8 cellular contexts compared by ENCODE assay signal in the genomic region with DNA sequence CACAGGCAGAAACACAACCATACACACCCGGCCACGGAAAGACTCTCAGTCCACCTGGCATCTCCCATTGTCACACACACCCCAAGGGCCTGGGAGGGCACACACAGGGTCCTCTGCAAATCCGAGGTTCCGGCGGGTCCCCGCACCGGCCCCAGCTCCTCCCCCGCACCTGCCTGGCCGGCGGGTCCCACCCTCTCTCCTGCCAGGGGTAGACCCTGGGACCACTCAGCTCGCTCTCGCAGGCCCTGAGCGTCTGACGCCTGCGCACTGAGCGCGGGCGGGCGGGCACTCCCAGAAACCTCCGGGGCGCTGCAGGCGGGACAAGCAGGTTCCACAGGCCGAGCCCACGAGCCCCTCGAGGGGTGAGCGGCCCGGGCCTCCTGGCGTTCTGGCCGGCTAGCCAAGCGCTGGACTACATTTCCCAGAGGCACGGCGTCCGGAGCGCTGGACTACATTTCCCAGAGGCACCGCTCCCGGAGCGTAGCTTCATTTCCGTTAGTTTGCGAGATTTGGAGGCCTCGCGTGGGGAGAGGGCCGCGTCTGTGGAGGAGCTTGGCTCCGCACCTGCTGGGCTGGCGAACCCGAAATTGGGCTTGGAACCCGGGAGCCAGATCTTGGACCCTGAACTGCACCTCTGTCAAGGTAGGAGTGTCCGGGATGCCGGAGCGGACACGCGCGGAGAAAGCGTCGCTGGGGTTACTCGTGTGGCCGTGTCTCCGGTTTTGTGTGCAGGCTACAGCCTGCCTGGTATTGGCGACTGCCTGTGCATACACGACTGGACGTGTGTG. TPM values are rescaled to one million over a fixed set of nuclear protein-coding genes. Genes with fewer than 3 reads are reported as not detected.
DNase-seq lines count a peak whose midpoint lies in the region; TF ChIP-seq lines count a peak whose summit lies in the region.

A gene (plus strand): TSS at position 505 of the 788 bp plus-strand sequence. CDS start 10,686 bp downstream, outside the sequence.

- H2AFZ ChIP-seq in MM.1S (ENCODE audit: low read length) = peak within 1 kb of the TSS; percentile 92

- H3K27me3 Mint-ChIP-seq in nephron progenitor cell (ENCODE audit: low read depth, poor library complexity) = no peaks in the 10 kb centered on the region
- no peaks in the 10 kb centered on the region for H3K27me3 Mint-ChIP-seq in stimulated activated naive CD8-positive, alpha-beta T cell treated with anti-CD3 and anti-CD28 coated beads, Interleukin-15, Interleukin-2, amounts not matched to agents 100 ng/mL and 50 ng/mL, for 24 hours

- no peaks in the 10 kb centered on the region for H3F3A ChIP-seq in MM.1S (ENCODE audit: insufficient read depth, low read length)

- peak within 1 kb of the TSS; percentile 97 for H3K4me3 Mint-ChIP-seq in nephron progenitor cell
- peak within 1 kb of the TSS; percentile 95 for H3K4me3 Mint-ChIP-seq in stimulated activated naive CD8-positive, alpha-beta T cell treated with anti-CD3 and anti-CD28 coated beads, Interleukin-15, Interleukin-2, amounts not matched to agents 100 ng/mL and 50 ng/mL, for 24 hours

- H3K9me3 ChIP-seq in MM.1S (replicated peaks; ENCODE audit: insufficient read depth, low read length) = no peaks in the 10 kb centered on the region

- no peak within 1 kb of the TSS for H3K27ac ChIP-seq in MM.1S (ENCODE audit: low read length)

- no peaks in the 10 kb centered on the region for H3K36me3 ChIP-seq in H7 (replicated peaks; ENCODE audit: control insufficient read depth, insufficient read depth, low read length)
- peaks cover 5% of the 10 kb centered on the region; the same call in 1 of the 2 replicates for H3K36me3 ChIP-seq in MM.1S (replicated peaks; ENCODE audit: insufficient read depth, low read length)

- peaks cover 94% of the 10 kb centered on the region for H3K9me3 Mint-ChIP-seq in nephron progenitor cell
- H3K9me3 Mint-ChIP-seq in stimulated activated naive CD8-positive, alpha-beta T cell treated with anti-CD3 and anti-CD28 coated beads, Interleukin-15, Interleukin-2, amounts not matched to agents 100 ng/mL and 50 ng/mL, for 24 hours = peaks cover 18% of the 10 kb centered on the region

- peak within 1 kb of the TSS; percentile 60 for H3K4me2 ChIP-seq in MM.1S (ENCODE audit: low read depth, low read length)

- peak within 1 kb of the TSS; percentile 63 for H3K9ac ChIP-seq in MM.1S (ENCODE audit: low read length)

- no peaks in the 10 kb centered on the region for H3K4me1 ChIP-seq in MM.1S (ENCODE audit: low read length)

- H3K4me1 Mint-ChIP-seq in nephron progenitor cell = peaks cover 21% of the 10 kb centered on the region
- H3K4me1 Mint-ChIP-seq in stimulated activated naive CD8-positive, alpha-beta T cell treated with anti-CD3 and anti-CD28 coated beads, Interleukin-15, Interleukin-2, amounts not matched to agents 100 ng/mL and 50 ng/mL, for 24 hours (ENCODE audit: low read depth) = peaks cover 33% of the 10 kb centered on the region

- H3K27me3 ChIP-seq in H7 (ENCODE audit: control insufficient read depth, insufficient read depth, low read length) (no peaks in the 10 kb centered on the region), MM.1S (replicated peaks; ENCODE audit: insufficient read depth, low read length) (no peaks in the 10 kb centered on the region)

- H3K9me2 ChIP-seq in MM.1S (replicated peaks; ENCODE audit: insufficient read depth, low read length) = no peaks in the 10 kb centered on the region

- TF ChIP-seq CTCF in MM.1S (IDR thresholded peaks at IDR 0.05; ENCODE audit: low read length) = no peak
- no peak for TF ChIP-seq CTCF in fibroblast of villous mesenchyme (IDR thresholded peaks at IDR 0.05; ENCODE audit: insufficient read depth, low read depth, low read length)
- TF ChIP-seq CTCF in nephron progenitor cell (IDR thresholded peaks at IDR 0.05) = no peak

- H3K79me2 ChIP-seq in MM.1S (ENCODE audit: low read length) = peaks cover 17% of the 10 kb centered on the region

- H3K4me3 ChIP-seq in H7 (ENCODE audit: insufficient read depth, low read depth, low read length) (peak within 1 kb of the TSS; percentile 85), MM.1S (ENCODE audit: low read length) (peak within 1 kb of the TSS; percentile 88), fibroblast of villous mesenchyme (ENCODE audit: low read depth, low read length) (peak within 1 kb of the TSS; percentile 92)

- H4K20me1 ChIP-seq in MM.1S (ENCODE audit: insufficient read depth, low read length) = no peaks in the 10 kb centered on the region

- DNase-seq in ELR (ENCODE audit: low read depth) (peak; percentile 95), H7 (peak; percentile 90), MM.1S (peak; percentile 95), SHP77 treated with DMSO at 0.1 percent for 48 hours (lab: John Stamatoyannopoulos, UW) (peak; percentile 83), activated gamma-delta T cell (lab: John Stamatoyannopoulos, UW) (peak; percentile 77), fibroblast of villous mesenchyme (ENCODE audit: low read depth) (peak; percentile 96), nephron progenitor cell (peak; percentile 90)

- H3K36me3 Mint-ChIP-seq in nephron progenitor cell (ENCODE audit: low read depth) = peaks cover 63% of the 10 kb centered on the region
- peaks cover 44% of the 10 kb centered on the region for H3K36me3 Mint-ChIP-seq in stimulated activated naive CD8-positive, alpha-beta T cell treated with anti-CD3 and anti-CD28 coated beads, Interleukin-15, Interleukin-2, amounts not matched to agents 100 ng/mL and 50 ng/mL, for 24 hours (ENCODE audit: low read depth)

- H3K27ac Mint-ChIP-seq in nephron progenitor cell = peak within 1 kb of the TSS; percentile 89
- H3K27ac Mint-ChIP-seq in stimulated activated naive CD8-positive, alpha-beta T cell treated with anti-CD3 and anti-CD28 coated beads, Interleukin-15, Interleukin-2, amounts not matched to agents 100 ng/mL and 50 ng/mL, for 24 hours = peak within 1 kb of the TSS; percentile 91

RNA-seq across cellular contexts. Expression of the gene that starts here (rescaled TPM):
- total RNA-seq in H7 (2014; rRNA removed; shearing (Covaris generic)) = 5.0 and 10.7 TPM in 2 replicates
- 4.8 and 8.2 TPM in 2 replicates for total RNA-seq in fibroblast of villous mesenchyme
